Comparison of ENCODE assay signal across 1 cellular context in the genomic region with DNA sequence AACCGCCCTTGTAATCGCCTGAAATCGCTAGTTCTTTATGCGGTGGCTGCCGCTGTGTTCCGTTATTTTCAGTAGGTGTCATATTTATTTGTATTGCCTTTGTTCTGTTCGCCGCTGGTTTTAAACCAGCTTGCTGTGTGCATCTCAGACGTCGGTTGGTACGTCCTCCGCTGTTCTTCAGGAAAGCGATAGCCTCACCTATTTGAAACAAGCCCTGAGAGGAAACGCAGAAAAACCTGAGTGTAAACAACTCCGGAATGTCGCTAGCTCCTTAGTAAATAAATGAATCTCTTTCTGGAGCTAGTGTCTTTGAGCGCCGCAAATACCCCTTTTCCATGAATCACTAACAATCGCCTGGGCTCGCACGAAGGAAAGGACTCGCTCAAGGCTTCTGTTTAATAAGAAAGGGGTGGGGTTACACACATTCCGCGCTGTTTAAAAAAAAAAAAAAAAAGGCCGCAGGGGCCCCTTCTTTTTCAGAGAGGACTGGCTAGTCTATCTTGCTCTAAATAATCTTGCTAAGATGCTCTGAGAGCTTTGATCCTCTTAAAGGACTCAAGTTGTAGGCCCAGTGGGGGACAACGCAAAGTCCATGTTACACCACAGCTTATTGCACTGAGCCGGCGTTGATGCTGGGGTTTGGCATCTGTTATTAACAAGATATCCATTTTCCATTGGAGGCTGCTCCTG.
TF ChIP-seq lines count a peak whose summit lies in the region.

No MANE protein-coding gene starts in this region.

TF ChIP-seq in GM12878, 131 proteins besides CTCF, POLR2A, EP300 and RAD21:
- TF ChIP-seq, protein P1, sequence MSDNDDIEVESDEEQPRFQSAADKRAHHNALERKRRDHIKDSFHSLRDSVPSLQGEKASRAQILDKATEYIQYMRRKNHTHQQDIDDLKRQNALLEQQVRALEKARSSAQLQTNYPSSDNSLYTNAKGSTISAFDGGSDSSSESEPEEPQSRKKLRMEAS (IDR thresholded peaks at IDR 0.05; ENCODE audit: low read depth, low read length) = no peak
- TF ChIP-seq SREBF2 (IDR thresholded peaks at IDR 0.05; ENCODE audit: low read length) (no peak), ZNF207 (IDR thresholded peaks at IDR 0.05; ENCODE audit: borderline replicate concordance) (no peak), SUZ12 (IDR thresholded peaks at IDR 0.05; ENCODE audit: unreplicated experiment) (peak; percentile 34), PAX5 (IDR thresholded peaks at IDR 0.05; ENCODE audit: borderline replicate concordance, low read depth, low read length) (no peak), MXI1 (IDR thresholded peaks at IDR 0.05; ENCODE audit: low read depth, low read length) (no peak)
